14 cellular contexts compared by ENCODE assay signal in genomic region chr18:48022021-48022420, GRCh38.
"Had no signal": no experiment of that assay in that cellular context is flagged by ENCODE, and none has a peak within 500 bp of the region (broad histone marks: within the 10 kb centered on the region; RNA-seq: fewer than 3 reads in every experiment).

No MANE protein-coding gene starts in this region.

- H3K4me3 ChIP-seq: left lung, prostate gland, spleen, thoracic aorta, upper lobe of left lung had no signal

- FAIRE-seq: bronchial epithelial cell had no signal

- H3K27ac ChIP-seq: left lung, prostate gland, thoracic aorta, upper lobe of left lung had no signal

- H3K36me3 ChIP-seq: left lung, prostate gland, spleen, thoracic aorta, upper lobe of left lung had no signal

- DNase-seq: activated CD4-positive, alpha-beta T cell treated with anti-CD3 and anti-CD28 coated beads for 48 hours; cerebellar nuclear complex; cortex of kidney; spleen; stimulated activated CD4-positive, alpha-beta T cell treated with anti-CD3 and anti-CD28 coated beads, Interleukin-4, amount 100 ng/mL, for 1 hour had no signal

- H3K4me1 ChIP-seq: prostate gland had no signal

- H3K4me3 Mint-ChIP-seq: activated CD4-positive, alpha-beta memory T cell treated with anti-CD3 and anti-CD28 coated beads, Interleukin-2, amount 10 ng/mL, durations not matched to agents 7 days and 5 days; activated naive CD8-positive, alpha-beta T cell; activated T-helper 1 cell treated with anti-CD3 and anti-CD28 coated beads, Interleukin-12 subunit alpha, Interleukin-12 subunit beta, Interleukin-2, Interleukin-4 antibody, amounts not matched to agents 30 ng/mL and 10 ng/mL and 1 ng/mL, durations not matched to agents 14 hours and 24 hours and 36 hours; naive thymus-derived CD4-positive, alpha-beta T cell had no signal

- H3K27me3 ChIP-seq: upper lobe of left lung had no signal

- H3K9me3 ChIP-seq: left lung, prostate gland, spleen, thoracic aorta, upper lobe of left lung had no signal

- H3K36me3 Mint-ChIP-seq: activated naive CD8-positive, alpha-beta T cell; naive thymus-derived CD4-positive, alpha-beta T cell had no signal

- H3K9me3 Mint-ChIP-seq: activated CD4-positive, alpha-beta memory T cell treated with anti-CD3 and anti-CD28 coated beads, Interleukin-2, amount 10 ng/mL, durations not matched to agents 7 days and 5 days; activated T-helper 1 cell treated with anti-CD3 and anti-CD28 coated beads, Interleukin-12 subunit alpha, Interleukin-12 subunit beta, Interleukin-2, Interleukin-4 antibody, amounts not matched to agents 30 ng/mL and 10 ng/mL and 1 ng/mL, durations not matched to agents 14 hours and 24 hours and 36 hours; naive thymus-derived CD4-positive, alpha-beta T cell had no signal

- H3K27ac Mint-ChIP-seq: activated CD4-positive, alpha-beta memory T cell treated with anti-CD3 and anti-CD28 coated beads, Interleukin-2, amount 10 ng/mL, durations not matched to agents 7 days and 5 days; activated naive CD8-positive, alpha-beta T cell; activated T-helper 1 cell treated with anti-CD3 and anti-CD28 coated beads, Interleukin-12 subunit alpha, Interleukin-12 subunit beta, Interleukin-2, Interleukin-4 antibody, amounts not matched to agents 30 ng/mL and 10 ng/mL and 1 ng/mL, durations not matched to agents 14 hours and 24 hours and 36 hours had no signal
